17 cellular contexts compared by ENCODE assay signal in the genomic region with DNA sequence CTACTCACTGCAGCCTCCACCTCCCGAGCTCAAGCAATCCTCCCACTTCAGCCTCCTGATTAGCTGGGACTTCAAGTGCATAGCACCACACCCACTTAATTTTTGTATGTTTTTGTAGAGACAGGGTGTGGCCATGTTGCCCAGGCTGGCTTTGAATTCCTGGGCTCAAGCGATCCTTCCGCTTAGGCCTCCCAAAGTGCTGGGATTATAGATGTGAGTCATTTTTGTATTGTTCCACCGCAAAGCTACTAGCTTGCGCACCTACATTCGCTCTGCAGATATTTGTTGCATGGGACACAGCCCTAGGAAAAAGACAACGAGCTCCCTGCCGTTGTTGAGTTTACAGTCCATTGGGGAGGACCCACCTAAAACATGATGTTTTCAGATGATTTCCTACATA.
"Had no signal": no experiment of that assay in that cellular context is flagged by ENCODE, and none has a peak within 500 bp of the region (broad histone marks: within the 10 kb centered on the region; RNA-seq: fewer than 3 reads in every experiment).

No MANE protein-coding gene starts in this region.

- H3K9me3 ChIP-seq: gastrocnemius medialis, heart right ventricle, psoas muscle, right lobe of liver, testis, tibial nerve, upper lobe of right lung had no signal

- H3K36me3 ChIP-seq: gastrocnemius medialis, heart right ventricle, right lobe of liver, tibial nerve, upper lobe of right lung had no signal

- H3K4me3 Mint-ChIP-seq: naive thymus-derived CD4-positive, alpha-beta T cell; nephron progenitor cell; stimulated activated naive B cell treated with anti-CD40 and anti-IgM and Interleukin-4, amounts not matched to agents 10 μg/mL and 1 μg/mL and 100 μg/mL, for 72 hours; stimulated activated naive CD8-positive, alpha-beta T cell treated with anti-CD3 and anti-CD28 coated beads, Interleukin-15, amount 100 ng/mL, for 72 hours had no signal

- H3K4me1 ChIP-seq: gastrocnemius medialis, heart right ventricle, psoas muscle, right lobe of liver, testis, tibial nerve, upper lobe of right lung had no signal

- DNase-seq: effector CD4-positive, alpha-beta T cell; gastrocnemius medialis; heart right ventricle; hypothalamus; kidney glomerular epithelial cell; naive thymus-derived CD4-positive, alpha-beta T cell; nephron progenitor cell; psoas muscle; retina; right lobe of liver; stimulated activated CD4-positive, alpha-beta T cell treated with anti-CD3 and anti-CD28 coated beads, Interleukin-4, amount 100 ng/mL, for 24 hours; stimulated activated naive B cell treated with anti-CD40 and anti-IgM and Interleukin-4, amounts not matched to agents 10 μg/mL and 1 μg/mL and 100 μg/mL, for 72 hours; stimulated activated naive CD8-positive, alpha-beta T cell treated with anti-CD3 and anti-CD28 coated beads, Interleukin-15, amount 100 ng/mL, for 72 hours; testis; upper lobe of right lung had no signal

- H3K4me1 Mint-ChIP-seq: naive thymus-derived CD4-positive, alpha-beta T cell; stimulated activated naive B cell treated with anti-CD40 and anti-IgM and Interleukin-4, amounts not matched to agents 10 μg/mL and 1 μg/mL and 100 μg/mL, for 72 hours; stimulated activated naive CD8-positive, alpha-beta T cell treated with anti-CD3 and anti-CD28 coated beads, Interleukin-15, amount 100 ng/mL, for 72 hours had no signal

- H3K9me3 Mint-ChIP-seq: nephron progenitor cell had no signal

- H3K4me3 ChIP-seq: coronary artery, gastrocnemius medialis, heart right ventricle, psoas muscle, right lobe of liver, testis, tibial nerve, upper lobe of right lung had no signal

- H3K27ac ChIP-seq: coronary artery, gastrocnemius medialis, heart right ventricle, psoas muscle, right lobe of liver, testis, tibial nerve, upper lobe of right lung had no signal

- ATAC-seq: gastrocnemius medialis; heart right ventricle; naive thymus-derived CD4-positive, alpha-beta T cell; psoas muscle; right lobe of liver; stimulated activated naive B cell treated with anti-CD40 and anti-IgM and Interleukin-4, amounts not matched to agents 10 μg/mL and 1 μg/mL and 100 μg/mL, for 72 hours; stimulated activated naive CD8-positive, alpha-beta T cell treated with anti-CD3 and anti-CD28 coated beads, Interleukin-15, amount 100 ng/mL, for 72 hours; upper lobe of right lung had no signal

- H3K27ac Mint-ChIP-seq: naive thymus-derived CD4-positive, alpha-beta T cell; nephron progenitor cell; stimulated activated naive B cell treated with anti-CD40 and anti-IgM and Interleukin-4, amounts not matched to agents 10 μg/mL and 1 μg/mL and 100 μg/mL, for 72 hours; stimulated activated naive CD8-positive, alpha-beta T cell treated with anti-CD3 and anti-CD28 coated beads, Interleukin-15, amount 100 ng/mL, for 72 hours had no signal

- H3K36me3 Mint-ChIP-seq: naive thymus-derived CD4-positive, alpha-beta T cell; stimulated activated naive B cell treated with anti-CD40 and anti-IgM and Interleukin-4, amounts not matched to agents 10 μg/mL and 1 μg/mL and 100 μg/mL, for 72 hours had no signal

- H3K27me3 ChIP-seq: right lobe of liver, testis, tibial nerve, upper lobe of right lung had no signal
